ENCODE assay signal across 1 cellular context in genomic region chr19:29612121-29612520, GRCh38.
TF ChIP-seq lines count a peak whose summit lies in the region.

No MANE protein-coding gene starts in this region.

TF ChIP-seq in IMR-90, 13 proteins besides CTCF, POLR2A, EP300 and RAD21 (continued from another document):
- TF ChIP-seq RFX5 (IDR thresholded peaks at IDR 0.05; ENCODE audit: low read depth, low read length) (no peak), FOS (IDR thresholded peaks at IDR 0.05; ENCODE audit: low read depth, low read length) (no peak), MAFK (IDR thresholded peaks at IDR 0.05; ENCODE audit: low read depth, low read length) (no peak), MAZ (IDR thresholded peaks at IDR 0.05; ENCODE audit: borderline replicate concordance, low read depth, low read length) (no peak), USF2 (IDR thresholded peaks at IDR 0.05; ENCODE audit: low read depth, low read length) (no peak)
